Comparison of ENCODE assay signal across 19 cellular contexts in genomic region chr18:9991021-9992000, GRCh38.
"Had no signal": no experiment of that assay in that cellular context is flagged by ENCODE, and none has a peak within 500 bp of the region (broad histone marks: within the 10 kb centered on the region; RNA-seq: fewer than 3 reads in every experiment).

No MANE protein-coding gene starts in this region.

- H3K4me1 Mint-ChIP-seq: stimulated activated memory B cell treated with anti-CD40 and anti-IgM and Interleukin-4, amounts not matched to agents 10 μg/mL and 1 μg/mL and 100 μg/mL, for 72 hours had no signal

- ATAC-seq: effector memory CD8-positive, alpha-beta T cell; left colon; natural killer cell treated with Interleukin-12 subunit alpha and Interleukin-12 subunit beta and Interleukin-15 and Interleukin-18, amount 100 ng/mL, for 72 hours; stimulated activated memory B cell treated with anti-CD40 and anti-IgM and Interleukin-4, amounts not matched to agents 10 μg/mL and 1 μg/mL and 100 μg/mL, for 72 hours had no signal

- H3K4me3 Mint-ChIP-seq: effector memory CD8-positive, alpha-beta T cell; natural killer cell treated with Interleukin-12 subunit alpha and Interleukin-12 subunit beta and Interleukin-15 and Interleukin-18, amount 100 ng/mL, for 72 hours; stimulated activated memory B cell treated with anti-CD40 and anti-IgM and Interleukin-4, amounts not matched to agents 10 μg/mL and 1 μg/mL and 100 μg/mL, for 72 hours; stimulated activated naive CD8-positive, alpha-beta T cell treated with anti-CD3 and anti-CD28 coated beads, Interleukin-15, Interleukin-2, amounts not matched to agents 100 ng/mL and 50 ng/mL, for 24 hours had no signal

- H3K9me3 ChIP-seq: breast epithelium, esophagus squamous epithelium, gastroesophageal sphincter, spleen, tibial nerve had no signal

- H3K4me3 ChIP-seq: breast epithelium, esophagus squamous epithelium, gastroesophageal sphincter, spleen, tibial nerve had no signal

- H3K27ac Mint-ChIP-seq: effector memory CD8-positive, alpha-beta T cell; natural killer cell treated with Interleukin-12 subunit alpha and Interleukin-12 subunit beta and Interleukin-15 and Interleukin-18, amount 100 ng/mL, for 72 hours; stimulated activated memory B cell treated with anti-CD40 and anti-IgM and Interleukin-4, amounts not matched to agents 10 μg/mL and 1 μg/mL and 100 μg/mL, for 72 hours; stimulated activated naive CD8-positive, alpha-beta T cell treated with anti-CD3 and anti-CD28 coated beads, Interleukin-15, Interleukin-2, amounts not matched to agents 100 ng/mL and 50 ng/mL, for 24 hours had no signal

- H3K4me1 ChIP-seq: breast epithelium had no signal

- DNase-seq: caudate nucleus; cortex of kidney; effector memory CD8-positive, alpha-beta T cell; esophagus squamous epithelium; foreskin fibroblast; glutamatergic neuron; left colon; mammary epithelial cell; spleen; stimulated activated CD4-positive, alpha-beta T cell treated with anti-CD3 and anti-CD28 coated beads, Interleukin-15, amount 100 ng/mL, for 24 hours; stimulated activated CD4-positive, alpha-beta T cell treated with anti-CD3 and anti-CD28 coated beads, Interleukin-1b, Interleukin-23, amount 100 ng/mL, for 48 hours; stimulated activated CD4-positive, alpha-beta T cell treated with anti-CD3 and anti-CD28 coated beads, Interleukin-4, amount 100 ng/mL, for 24 hours had no signal

- H3K36me3 Mint-ChIP-seq: natural killer cell treated with Interleukin-12 subunit alpha and Interleukin-12 subunit beta and Interleukin-15 and Interleukin-18, amount 100 ng/mL, for 72 hours; stimulated activated memory B cell treated with anti-CD40 and anti-IgM and Interleukin-4, amounts not matched to agents 10 μg/mL and 1 μg/mL and 100 μg/mL, for 72 hours had no signal

- H3K27ac ChIP-seq: epithelial cell of prostate, gastroesophageal sphincter, spleen had no signal

- H3K27me3 ChIP-seq: breast epithelium, gastroesophageal sphincter, tibial nerve had no signal

- H3K9me3 Mint-ChIP-seq: effector memory CD8-positive, alpha-beta T cell; natural killer cell treated with Interleukin-12 subunit alpha and Interleukin-12 subunit beta and Interleukin-15 and Interleukin-18, amount 100 ng/mL, for 72 hours; stimulated activated memory B cell treated with anti-CD40 and anti-IgM and Interleukin-4, amounts not matched to agents 10 μg/mL and 1 μg/mL and 100 μg/mL, for 72 hours; stimulated activated naive CD8-positive, alpha-beta T cell treated with anti-CD3 and anti-CD28 coated beads, Interleukin-15, Interleukin-2, amounts not matched to agents 100 ng/mL and 50 ng/mL, for 24 hours had no signal

- H3K36me3 ChIP-seq: breast epithelium, esophagus squamous epithelium, gastroesophageal sphincter, spleen, tibial nerve had no signal
